In the genomic region with DNA sequence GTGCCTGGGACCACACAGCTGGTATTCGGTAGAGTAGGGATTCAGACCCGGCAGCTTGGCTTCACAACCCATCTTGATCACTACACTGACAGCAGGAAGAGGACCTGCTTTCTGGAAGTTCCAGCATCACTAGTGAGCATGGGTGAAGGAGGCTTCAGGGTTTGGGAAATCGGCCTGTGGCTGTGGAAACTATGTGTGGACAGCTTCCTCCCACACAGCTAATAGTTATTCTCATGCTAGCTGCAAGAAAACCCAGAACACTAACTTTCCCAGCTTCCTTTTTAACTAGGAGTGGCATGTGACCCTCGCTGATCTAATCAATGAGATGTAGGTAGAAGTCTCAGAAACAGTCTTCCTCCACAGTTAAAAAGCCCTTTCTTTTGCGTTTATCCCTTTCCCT, we compare ENCODE assay signal across 18 cellular contexts.
"Had no signal": no experiment of that assay in that cellular context is flagged by ENCODE, and none has a peak within 500 bp of the region (broad histone marks: within the 10 kb centered on the region; RNA-seq: fewer than 3 reads in every experiment).

No MANE protein-coding gene starts in this region.

- H3K27ac ChIP-seq: body of pancreas, gastrocnemius medialis, heart left ventricle, prostate gland, upper lobe of left lung had no signal

- H3K27me3 ChIP-seq: body of pancreas, gastrocnemius medialis, heart left ventricle, upper lobe of left lung had no signal

- H3K36me3 ChIP-seq: gastrocnemius medialis, heart left ventricle, prostate gland, upper lobe of left lung had no signal

- H3K4me3 ChIP-seq: body of pancreas, gastrocnemius medialis, heart left ventricle, prostate gland, upper lobe of left lung had no signal

- H3K9me3 ChIP-seq: body of pancreas, gastrocnemius medialis, heart left ventricle, prostate gland, upper lobe of left lung had no signal

- DNase-seq: activated B cell treated with CpG ODN at 0.5 μM for 24 hours; activated CD4-positive, alpha-beta T cell treated with anti-CD3 and anti-CD28 coated beads for 48 hours; activated CD8-positive, alpha-beta memory T cell treated with anti-CD3 and anti-CD28 coated beads, Interleukin-2, amount 50 U/mL, for 4 hours; activated CD8-positive, alpha-beta T cell treated with anti-CD3 and anti-CD28 coated beads for 36 hours; activated effector memory CD4-positive, alpha-beta T cell treated with anti-CD3 and anti-CD28 coated beads, Interleukin-2, amount 50 U/mL, for 16 hours; activated T-cell treated with anti-CD3 and anti-CD28 coated beads, Interleukin-2, amount 50 U/mL, for 48 hours; amniotic stem cell; body of pancreas; effector memory CD8-positive, alpha-beta T cell; gastrocnemius medialis; heart left ventricle; immature natural killer cell; nephron progenitor cell; right cardiac atrium; T-cell; T1000 had no signal

- H3K4me1 ChIP-seq: body of pancreas, prostate gland, upper lobe of left lung had no signal
